8 cellular contexts compared by ENCODE assay signal in genomic region chr6:95866732-95867131, GRCh38.
DNase-seq lines count a peak whose midpoint lies in the region; ATAC-seq and TF ChIP-seq lines count a peak whose summit lies in the region.

No MANE protein-coding gene starts in this region.

- WGBS in tibial nerve, 2 donors, result 36 to 40% methylated on average over 7 of the region's 7 CpGs
- 38 to 45% (median 41%) methylated on average over 7 of the region's 7 CpGs for WGBS in ovary, 3 donors

- H3K4me3 ChIP-seq in RWPE2 (ENCODE audit: severe bottlenecking) (no peak overlapping the region), tibial nerve (no peak overlapping the region), ovary (no peak overlapping the region)

- H3K27me3 ChIP-seq in RWPE2 (ENCODE audit: insufficient read depth, poor library complexity, severe bottlenecking) (no peaks in the 10 kb centered on the region), tibial nerve (no peaks in the 10 kb centered on the region), ovary (no peaks in the 10 kb centered on the region)

- TF ChIP-seq POLR2A in tibial nerve (IDR thresholded peaks at IDR 0.05) (no peak), ovary (IDR thresholded peaks at IDR 0.05) (no peak)

- DNase-seq in RWPE2 (ENCODE audit: low spot score) (no peak), left kidney (ENCODE audit: low read depth, low spot score) (peak; percentile 47), tibial nerve (ENCODE audit: low spot score in 2 of 2) (no peak), ovary (no peak)

- H3K9me3 ChIP-seq in RWPE2 (ENCODE audit: severe bottlenecking), result no peaks in the 10 kb centered on the region
- no peaks in the 10 kb centered on the region for H3K9me3 ChIP-seq in tibial nerve
- H3K9me3 ChIP-seq in ovary, result no peaks in the 10 kb centered on the region

- intact Hi-C loops in ovary (cut with DNase I), result no loop called here

- ATAC-seq in HG03280 (IDR thresholded peaks at IDR 0.05; ENCODE audit: unreplicated experiment), result peak; percentile 63
- peak; percentile 61; the same call in 2 of the 3 replicates for ATAC-seq in RWPE2 (ENCODE audit: low read depth)
- no peak for ATAC-seq in GM18861 (IDR thresholded peaks at IDR 0.05; ENCODE audit: unreplicated experiment)
- ATAC-seq in activated CD4-positive, CD25-positive, alpha-beta regulatory T cell treated with anti-CD3 and anti-CD28 coated beads, Interleukin-2, amount 50 U/mL, for 24 hours, result no peak

- H3K27ac ChIP-seq in RWPE2 (ENCODE audit: poor library complexity, severe bottlenecking), result no peak overlapping the region
- no peak overlapping the region for H3K27ac ChIP-seq in tibial nerve
- H3K27ac ChIP-seq in ovary, result no peak overlapping the region

- H3K4me1 ChIP-seq in RWPE2 (ENCODE audit: insufficient read depth, poor library complexity, severe bottlenecking) (no peaks in the 10 kb centered on the region), tibial nerve (no peaks in the 10 kb centered on the region), ovary (ENCODE audit: insufficient read depth) (no peaks in the 10 kb centered on the region)

- no peak for TF ChIP-seq EP300 in tibial nerve (IDR thresholded peaks at IDR 0.05)
- TF ChIP-seq EP300 in ovary (IDR thresholded peaks at IDR 0.05), result no peak

- TF ChIP-seq CTCF in GM12872 (IDR thresholded peaks at IDR 0.05; ENCODE audit: insufficient read depth, low read depth, low read length), result peak; percentile 33; the same call in 2 of the 3 replicates
- TF ChIP-seq CTCF in RWPE2 (IDR thresholded peaks at IDR 0.05; ENCODE audit: poor library complexity, severe bottlenecking), result peak; percentile 53
- no peak for TF ChIP-seq CTCF in tibial nerve (IDR thresholded peaks at IDR 0.05)
- no peak for TF ChIP-seq CTCF in ovary (IDR thresholded peaks at IDR 0.05)

- H3K36me3 ChIP-seq in RWPE2 (ENCODE audit: low read depth) (no peaks in the 10 kb centered on the region), tibial nerve (no peaks in the 10 kb centered on the region), ovary (no peaks in the 10 kb centered on the region)

Comparison
In these comparisons a context has a peak if more than half of its experiments do, and no peak if none do; other contexts are left out.
1. CTCF ChIP-seq: peak in GM12872 (single experiment) and RWPE2 (single experiment); none in tibial nerve (0 of 5) and ovary (0 of 3).
2. ATAC-seq: peak in HG03280 (single experiment) and RWPE2 (single experiment); none in GM18861 (single experiment) and activated CD4-positive, CD25-positive, alpha-beta regulatory T cell treated with anti-CD3 and anti-CD28 coated beads, Interleukin-2, amount 50 U/mL, for 24 hours (0 of 2).